28 cellular contexts compared by ENCODE assay signal in genomic region chr5:145130996-145131395, GRCh38.
A peak's percentile ranks its signal among the peaks of the same experiment; 100 is the strongest.
DNase-seq lines count a peak whose midpoint lies in the region; ATAC-seq and TF ChIP-seq lines count a peak whose summit lies in the region.
"Had no signal": no experiment of that assay in that cellular context is flagged by ENCODE, and none has a peak within 500 bp of the region (broad histone marks: within the 10 kb centered on the region; RNA-seq: fewer than 3 reads in every experiment).

No MANE protein-coding gene starts in this region.

- no peak overlapping the region for H2AFZ ChIP-seq in MM.1S (ENCODE audit: low read length)

- H3K9me2 ChIP-seq in MM.1S (replicated peaks; ENCODE audit: insufficient read depth, low read length), result no peaks in the 10 kb centered on the region

- no peak overlapping the region for H3K9ac ChIP-seq in MM.1S (ENCODE audit: low read length)
- H3K9ac ChIP-seq: KMS-11 had no signal

- TF ChIP-seq CTCF in MM.1S (IDR thresholded peaks at IDR 0.05; ENCODE audit: low read length), result no peak

- DNase-seq in NCI-H748 (lab: John Stamatoyannopoulos, UW; ENCODE audit: unreplicated experiment) (peak; percentile 28), NCI-H748 treated with DMSO at 0.1 percent for 48 hours (lab: John Stamatoyannopoulos, UW) (no peak), LHCN-M2 (ENCODE audit: low read depth) (peak; percentile 54), fibroblast of peridontal ligament (ENCODE audit: extremely low read depth) (peak; percentile 10), renal cortical epithelial cell (ENCODE audit: low read depth) (peak; percentile 2), NCI-H2107 treated with DMSO at 0.1 percent for 48 hours (lab: John Stamatoyannopoulos, UW; ENCODE audit: unreplicated experiment) (no peak), MM.1S (no peak)
- DNase-seq: 8988T; activated CD4-positive, alpha-beta T cell treated with anti-CD3 and anti-CD28 coated beads, Interleukin-2, amount 50 U/mL, for 48 hours; activated CD4-positive, CD25-positive, alpha-beta regulatory T cell; aorta; caudate nucleus; CD8-positive, alpha-beta memory T cell; endodermal cell; esophagus squamous epithelium; H9; left lung; natural killer cell; NCI-H1694; NCI-H524 treated with DMSO at 0.1 percent for 48 hours; SIG-M5; stimulated activated CD8-positive, alpha-beta memory T cell treated with anti-CD3 and anti-CD28 coated beads, Interleukin-4, amount 100 ng/mL, for 48 hours; T-helper 9 cell had no signal

- no peaks in the 10 kb centered on the region for H3F3A ChIP-seq in MM.1S (ENCODE audit: insufficient read depth, low read length)

- no peak overlapping the region for H3K4me3 ChIP-seq in MM.1S (ENCODE audit: low read length)
- H3K4me3 ChIP-seq: esophagus squamous epithelium, left lung, skin epidermis, tibial nerve had no signal

- H3K27me3 ChIP-seq in MM.1S (replicated peaks; ENCODE audit: insufficient read depth, low read length), result no peaks in the 10 kb centered on the region
- H3K27me3 ChIP-seq: esophagus squamous epithelium, left lung, tibial nerve had no signal

- ATAC-seq in HG02970 (IDR thresholded peaks at IDR 0.05; ENCODE audit: low FRiP score, unreplicated experiment), result no peak
- ATAC-seq: activated naive CD4-positive, alpha-beta T cell treated with anti-CD3 and anti-CD28 coated beads, Interleukin-2, amount 50 U/mL, for 72 hours; left lung; natural killer cell had no signal

- H3K36me3 ChIP-seq in MM.1S (replicated peaks; ENCODE audit: insufficient read depth, low read length), result no peaks in the 10 kb centered on the region
- H3K36me3 ChIP-seq: esophagus squamous epithelium, left lung, tibial nerve had no signal

- H3K9me3 ChIP-seq in MM.1S (replicated peaks; ENCODE audit: insufficient read depth, low read length), result no peaks in the 10 kb centered on the region
- H3K9me3 ChIP-seq: esophagus squamous epithelium, left lung, tibial nerve had no signal

- no peak overlapping the region for H3K27ac ChIP-seq in MM.1S (ENCODE audit: low read length)
- H3K27ac ChIP-seq: esophagus squamous epithelium, KMS-11, left lung, skin epidermis, tibial nerve had no signal

- no peaks in the 10 kb centered on the region for H3K4me1 ChIP-seq in MM.1S (ENCODE audit: low read length)
- H3K4me1 ChIP-seq: esophagus squamous epithelium, left lung, tibial nerve had no signal

- H3K79me2 ChIP-seq in MM.1S (ENCODE audit: low read length), result no peaks in the 10 kb centered on the region

- no peak overlapping the region for H3K4me2 ChIP-seq in MM.1S (ENCODE audit: low read depth, low read length)
- H3K4me2 ChIP-seq: KMS-11 had no signal

- H4K20me1 ChIP-seq in MM.1S (ENCODE audit: insufficient read depth, low read length), result no peaks in the 10 kb centered on the region

Comparison
In these comparisons a context has a peak if more than half of its experiments do, and no peak if none do; other contexts are left out.
1. DNase-seq: peak in NCI-H748 (single experiment), LHCN-M2 (single experiment), fibroblast of peridontal ligament (single experiment) and renal cortical epithelial cell (single experiment); none in NCI-H748 treated with DMSO at 0.1 percent for 48 hours (single experiment), NCI-H2107 treated with DMSO at 0.1 percent for 48 hours (single experiment) and MM.1S (single experiment).